8 cellular contexts compared by ENCODE assay signal in genomic region chr6:56852249-56852606, GRCh38.
DNase-seq lines count a peak whose midpoint lies in the region; ATAC-seq, FAIRE-seq and TF ChIP-seq lines count a peak whose summit lies in the region.

No MANE protein-coding gene starts in this region.

- H3K4me1 ChIP-seq in prostate gland (replicated peaks) = no peaks in the 10 kb centered on the region

- 29% methylated on average over 2 of the region's 2 CpGs for WGBS in prostate gland

- no peaks in the 10 kb centered on the region for H3K36me3 Mint-ChIP-seq in natural killer cell

- no peaks in the 10 kb centered on the region for H3K9me3 Mint-ChIP-seq in natural killer cell

- TF ChIP-seq CTCF in GM12865 (IDR thresholded peaks at IDR 0.05; ENCODE audit: insufficient read depth, low read depth, low read length, missing control alignments) (no peak), natural killer cell (IDR thresholded peaks at IDR 0.05) (no peak), prostate gland (IDR thresholded peaks at IDR 0.05) (no peak)

- H3K4me3 Mint-ChIP-seq in natural killer cell = peak overlapping the region; percentile 86

- intact Hi-C loops in natural killer cell (cut with micrococcal nuclease) (loop anchor here (10.0 kb wide), 1 partner anchor 497 kb away; no protein-coding TSS in a partner anchor), prostate gland (cut with DNase I) (loop anchor here (5.0 kb wide), 1 partner anchor 215 kb away; no protein-coding TSS in a partner anchor)

- peak overlapping the region; percentile 45 for H3K4me3 ChIP-seq in GM12865 (ENCODE audit: low read depth, low read length)
- H3K4me3 ChIP-seq in prostate gland = no peak overlapping the region

- DNase-seq in GM12865 (ENCODE audit: low read depth) = no peak
- no peak for DNase-seq in H54 (ENCODE audit: insufficient read length, low spot score)
- DNase-seq in natural killer cell = no peak
- DNase-seq in SHP77 treated with DMSO at 0.1 percent for 48 hours (lab: John Stamatoyannopoulos, UW) = no peak
- no peak for DNase-seq in prostate gland (ENCODE audit: low spot score)
- no peak for DNase-seq in cerebellar cortex (ENCODE audit: low spot score)
- no peak for DNase-seq in HTR-8/SVneo (ENCODE audit: insufficient read length, low spot score)

- no peaks in the 10 kb centered on the region for H3K9me3 ChIP-seq in prostate gland

- no peaks in the 10 kb centered on the region for H3K36me3 ChIP-seq in prostate gland

- H3K27me3 Mint-ChIP-seq in natural killer cell (ENCODE audit: low read depth in 2 of 2) = peaks cover 18 to 35% of the 10 kb centered on the region in 2 donors

- no peak overlapping the region for H3K27ac ChIP-seq in prostate gland

- no peaks in the 10 kb centered on the region for H3K27me3 ChIP-seq in prostate gland (replicated peaks; ENCODE audit: insufficient read depth)

- ATAC-seq in SK-N-SH treated with all-trans-retinoic acid at 6 μM for 48 hours = peak; percentile 54
- peak in 1 of 3 donors; percentile 5 for ATAC-seq in natural killer cell

- peaks cover 27% of the 10 kb centered on the region in 2 donors for H3K4me1 Mint-ChIP-seq in natural killer cell

- TF ChIP-seq POLR2A in H54 (IDR thresholded peaks at IDR 0.05; ENCODE audit: low read depth, low read length) = no peak
- TF ChIP-seq POLR2A in prostate gland (IDR thresholded peaks at IDR 0.05) = no peak

- FAIRE-seq in H54 (lab: Jason Lieb, UNC) (peak; percentile 67), HTR-8/SVneo (lab: Jason Lieb, UNC) (no peak)

- no peak overlapping the region for H3K27ac Mint-ChIP-seq in natural killer cell

TF ChIP-seq in SK-N-SH treated with all-trans-retinoic acid at 6 μM for 48 hours, 23 proteins besides CTCF, POLR2A, EP300 and RAD21:
- TF ChIP-seq OSR1 (CRISPR knock-in tag; IDR thresholded peaks at IDR 0.05) = no peak
